Comparison of ENCODE assay signal across 2 cellular contexts in the genomic region with DNA sequence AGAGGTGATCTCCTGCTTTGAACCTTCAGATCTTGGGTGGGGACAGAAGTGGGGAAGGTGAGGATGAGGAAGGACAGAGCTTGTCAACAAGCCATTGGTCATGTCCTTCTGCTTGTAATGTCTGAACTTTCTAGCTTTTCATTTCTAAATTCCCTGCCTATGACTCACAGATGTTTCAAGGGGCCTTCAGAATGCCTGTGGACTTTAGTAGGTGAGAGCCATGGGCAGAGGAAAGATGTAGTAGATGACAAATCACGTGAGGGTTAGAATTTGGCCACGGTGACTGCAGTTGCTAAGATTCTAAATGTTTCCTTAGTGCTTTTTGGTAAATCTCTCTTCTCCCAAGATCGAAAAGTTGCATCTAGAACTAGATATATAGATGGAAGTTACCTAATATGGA.
TF ChIP-seq lines count a peak whose summit lies in the region.

No MANE protein-coding gene starts in this region.

TF ChIP-seq in A549, 52 proteins besides CTCF, POLR2A, EP300 and RAD21 (continued from another document):
- TF ChIP-seq BCL3 (IDR thresholded peaks at IDR 0.05) (no peak), MAZ (IDR thresholded peaks at IDR 0.05; ENCODE audit: borderline replicate concordance, low read depth, low read length) (no peak)

TF ChIP-seq in HCT116, 20 proteins besides CTCF, POLR2A, EP300 and RAD21 (continued from another document):
- TF ChIP-seq REST (IDR thresholded peaks at IDR 0.05; ENCODE audit: low read depth) = no peak
- no peak for TF ChIP-seq EGR1 (IDR thresholded peaks at IDR 0.05; ENCODE audit: low read depth)
- no peak for TF ChIP-seq ATF3 (IDR thresholded peaks at IDR 0.05)
- TF ChIP-seq JUND (IDR thresholded peaks at IDR 0.05) = no peak
- no peak for TF ChIP-seq CEBPB (IDR thresholded peaks at IDR 0.05; ENCODE audit: low read depth)
- no peak for TF ChIP-seq SIN3A (IDR thresholded peaks at IDR 0.05; ENCODE audit: low read depth)
- TF ChIP-seq ZFX (IDR thresholded peaks at IDR 0.05) = no peak
- TF ChIP-seq ZBTB33 (IDR thresholded peaks at IDR 0.05; ENCODE audit: extremely low read depth, insufficient replicate concordance, low read length) = no peak
- TF ChIP-seq, protein P1, sequence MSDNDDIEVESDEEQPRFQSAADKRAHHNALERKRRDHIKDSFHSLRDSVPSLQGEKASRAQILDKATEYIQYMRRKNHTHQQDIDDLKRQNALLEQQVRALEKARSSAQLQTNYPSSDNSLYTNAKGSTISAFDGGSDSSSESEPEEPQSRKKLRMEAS (IDR thresholded peaks at IDR 0.05) = no peak
- TF ChIP-seq YY1 (IDR thresholded peaks at IDR 0.05; ENCODE audit: extremely low read depth, insufficient replicate concordance, low read depth, low read length) = no peak
- no peak for TF ChIP-seq FOSL1 (IDR thresholded peaks at IDR 0.05; ENCODE audit: low read depth)
- no peak for TF ChIP-seq TCF7L2 (IDR thresholded peaks at IDR 0.05; ENCODE audit: borderline replicate concordance, extremely low read depth, insufficient read depth, insufficient read length)
- TF ChIP-seq POLR2AphosphoS5 (IDR thresholded peaks at IDR 0.05; ENCODE audit: low read depth, low read length) = no peak
- TF ChIP-seq SRF (IDR thresholded peaks at IDR 0.05; ENCODE audit: low read depth) = no peak
TF ChIP-seq in HCT116: peak in this region for 0.
